In genomic region chrX:129726307-129727111, GRCh38 we compare ENCODE assay signal across 8 cellular contexts.
A peak's percentile ranks its signal among the peaks of the same experiment; 100 is the strongest.
DNase-seq lines count a peak whose midpoint lies in the region; ATAC-seq and TF ChIP-seq lines count a peak whose summit lies in the region.

No MANE protein-coding gene starts in this region.

- no peaks in the 10 kb centered on the region for H3K4me1 Mint-ChIP-seq in nephron progenitor cell

- H3K9me3 Mint-ChIP-seq in nephron progenitor cell, result peaks cover 3% of the 10 kb centered on the region

- no peak overlapping the region for H3K27ac Mint-ChIP-seq in nephron progenitor cell

- TF ChIP-seq CTCF in nephron progenitor cell (IDR thresholded peaks at IDR 0.05), result peak; percentile 65

- no peak for ATAC-seq in GM21447 (IDR thresholded peaks at IDR 0.05; ENCODE audit: unreplicated experiment)

- H3K27me3 Mint-ChIP-seq in nephron progenitor cell (ENCODE audit: low read depth, poor library complexity), result peaks cover 16% of the 10 kb centered on the region

- DNase-seq in NCI-H2029 treated with DMSO at 0.1 percent for 48 hours (lab: John Stamatoyannopoulos, UW) (peak; percentile 13), NCI-H2029 (lab: John Stamatoyannopoulos, UW) (no peak), NCI-H1105 (lab: John Stamatoyannopoulos, UW) (peak; percentile 24), fibroblast of gingiva (ENCODE audit: low read depth) (peak; percentile 49), nephron progenitor cell (peak; percentile 70), T1000 (lab: John Stamatoyannopoulos, UW) (no peak)
- peak; percentile 14 for DNase-seq in activated CD4-positive, alpha-beta T cell treated with anti-CD3 and anti-CD28 coated beads, Interleukin-2, amount 50 U/mL, for 4 hours

- no peaks in the 10 kb centered on the region for H3K36me3 Mint-ChIP-seq in nephron progenitor cell (ENCODE audit: low read depth)

- H3K4me3 Mint-ChIP-seq in nephron progenitor cell, result no peak overlapping the region

Comparison
In these comparisons a context has a peak if more than half of its experiments do, and no peak if none do; other contexts are left out.
1. DNase-seq: peak in NCI-H2029 treated with DMSO at 0.1 percent for 48 hours (single experiment), NCI-H1105 (single experiment), activated CD4-positive, alpha-beta T cell treated with anti-CD3 and anti-CD28 coated beads, Interleukin-2, amount 50 U/mL, for 4 hours (2 of 2), fibroblast of gingiva (single experiment) and nephron progenitor cell (single experiment); none in NCI-H2029 (single experiment) and T1000 (single experiment).